8 cellular contexts compared by ENCODE assay signal in the genomic region with DNA sequence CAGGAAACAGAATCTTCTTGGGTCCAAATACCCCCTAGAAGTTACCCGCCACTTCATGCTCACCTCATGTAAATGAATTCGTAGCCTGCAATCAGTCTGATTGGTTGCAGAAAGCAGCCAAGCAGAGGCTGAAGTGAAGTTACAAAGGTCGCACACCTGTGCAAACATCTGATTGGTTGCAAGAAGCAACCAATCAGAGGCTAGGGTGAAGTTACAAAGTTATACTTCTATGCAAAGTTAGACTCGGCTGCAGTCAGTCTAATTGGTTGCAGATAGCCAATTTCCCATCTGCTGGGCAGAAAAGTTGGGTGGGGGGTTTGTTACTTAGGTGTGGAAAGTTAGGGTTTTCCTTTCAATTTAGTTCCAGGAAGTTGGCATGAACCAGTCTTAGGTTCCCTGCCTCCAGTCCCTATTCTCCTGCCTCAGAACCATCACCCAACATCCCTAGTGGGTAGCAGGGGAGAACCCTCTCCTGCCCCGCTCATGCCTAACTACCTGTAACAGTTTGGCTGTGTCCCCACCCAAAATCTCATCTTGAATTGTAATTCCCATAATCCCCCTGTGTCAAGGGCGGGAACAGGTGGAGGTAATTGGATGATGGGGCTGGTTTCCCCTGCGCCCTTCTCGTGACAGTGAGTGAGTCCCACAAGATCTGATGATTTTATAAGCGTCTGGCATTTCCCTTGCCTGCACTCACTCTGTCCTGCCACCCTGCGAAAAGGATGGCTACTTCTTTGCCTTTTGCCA. TPM values are rescaled to one million over a fixed set of nuclear protein-coding genes. Genes with fewer than 3 reads are reported as not detected.
DNase-seq lines count a peak whose midpoint lies in the region; ATAC-seq and TF ChIP-seq lines count a peak whose summit lies in the region.

No MANE protein-coding gene starts in this region.

- H3K27me3 Mint-ChIP-seq in WTC11 (ENCODE audit: low read depth) = peaks cover 4% of the 10 kb centered on the region; the same call in 1 of the 2 replicates

- H3K9me2 ChIP-seq in HCT116 (ENCODE audit: insufficient read depth) = no peaks in the 10 kb centered on the region

- no peak for TF ChIP-seq RAD21 in HCT116 (IDR thresholded peaks at IDR 0.05; ENCODE audit: low read depth)

- POLR2A ChIA-PET in HCT116 (lab: Charles Lee) = interaction anchor here (1.4 kb wide), 1 partner anchor 29 kb away, joined by 3 read pairs; no protein-coding TSS in a partner anchor
- POLR2A ChIA-PET in WTC11 (lab: Charles Lee) = interaction anchor here (1.4 kb wide), 1 partner anchor 50 kb away, joined by 3 read pairs; no protein-coding TSS in a partner anchor

- H3K4me1 ChIP-seq in HCT116 (ENCODE audit: control insufficient read depth in 1 of 2, insufficient read depth in 2 of 2, low read length in 2 of 2) (peaks cover 23 to 38% of the 10 kb centered on the region in 2 experiments), gastrocnemius medialis (peaks cover 27 to 31% of the 10 kb centered on the region in 2 donors)

- peak overlapping the region; percentile 77 for H3K4me3 Mint-ChIP-seq in WTC11

- BruUV-seq in HCT116 (replicated peaks; lab: Mats Ljungman, UMichigan) = no TSS peak

- ATAC-seq in HCT116 = peak; percentile 8
- ATAC-seq in WTC11 = no peak
- no peak for ATAC-seq in gastrocnemius medialis

- 0 out of 2 replicates have a peak, but pooled peaks cover 3% of the 10 kb centered on the region for H3K36me3 Mint-ChIP-seq in WTC11

- peaks cover 4% of the 10 kb centered on the region; the same call in 1 of the 2 replicates for H3K9me3 Mint-ChIP-seq in WTC11

- H3K9me3 ChIP-seq in HCT116 (ENCODE audit: control insufficient read depth in 1 of 2, insufficient read depth in 1 of 2, low read depth in 1 of 2, low read length in 2 of 2) (no peaks in the 10 kb centered on the region), gastrocnemius medialis (no peaks in the 10 kb centered on the region)

- peaks cover 32% of the 10 kb centered on the region for H3K4me1 Mint-ChIP-seq in WTC11

- H2AFZ ChIP-seq in HCT116 (ENCODE audit: low read depth, low read length, poor library complexity, severe bottlenecking) = peak overlapping the region; percentile 55

- H3K4me3 ChIP-seq in HCT116 (replicated peaks in 1 of 2; ENCODE audit: low read depth in 1 of 2, low read length in 2 of 2) (peak overlapping the region; percentile 60 to 68), foreskin fibroblast (ENCODE audit: low read depth in 1 of 2, low read length in 2 of 2) (peak overlapping the region; percentile 76 to 85), gastrocnemius medialis (peak overlapping the region; percentile 79 to 89 (median 88))

- TF ChIP-seq POLR2A in HCT116 (IDR thresholded peaks at IDR 0.05; ENCODE audit: borderline replicate concordance, extremely low read depth, insufficient read depth, insufficient read length) = no peak
- TF ChIP-seq POLR2A in gastrocnemius medialis (IDR thresholded peaks at IDR 0.05) = no peak

- peaks cover 16% of the 10 kb centered on the region for H3K79me2 ChIP-seq in HCT116 (ENCODE audit: insufficient read depth, low read length)

- peak overlapping the region; percentile 70 for H3K27ac ChIP-seq in HCT116 (ENCODE audit: low read depth, low read length)
- H3K27ac ChIP-seq in gastrocnemius medialis = peak overlapping the region; percentile 91 to 97 (median 96)

- CTCF ChIA-PET in HCT116 (lab: Charles Lee) (interaction anchor here (1.0 to 1.4 kb wide), 2 partner anchors 9 to 65 kb away, joined by 4 to 17 read pairs; no protein-coding TSS in a partner anchor), WTC11 (lab: Charles Lee) (interaction anchor here (1.0 to 1.6 kb wide), 10 partner anchors 31 to 375 kb away, joined by 3 to 28 read pairs (median 4); partner anchors contain the start of gene ATOSB)

- peak overlapping the region; percentile 81 for H3K9ac ChIP-seq in HCT116 (ENCODE audit: low read length)

- in situ Hi-C loops in gastrocnemius medialis (cut with MboI; ENCODE audit: low sequenced_read_pairs in 4 of 4) = loop anchor here in 3 of 4 donors (5.0 to 25.0 kb wide), 2 partner anchors 64 to 249 kb away; partner anchors contain the start of genes CREB3 (in 1 of the 3), GBA2 (in 1 of the 3), RGP1 (in 1 of the 3) and TLN1 (in 1 of the 3)

- H3K27me3 ChIP-seq in HCT116 (ENCODE audit: insufficient read depth, low read length) (no peaks in the 10 kb centered on the region), gastrocnemius medialis (no peaks in the 10 kb centered on the region)

- H3K4me2 ChIP-seq in HCT116 (ENCODE audit: low read length) = peak overlapping the region; percentile 82

- RAD21 ChIA-PET in HCT116 (lab: Charles Lee; ENCODE audit: low non-redundant PET in 1 of 2, low total read pairs in 2 of 2, uncharacterized antibody in 2 of 2, unreplicated experiment in 2 of 2) = interaction anchor here in 1 of 2 experiments (1.0 kb wide), 1 partner anchor 65 kb away, joined by 5 read pairs; no protein-coding TSS in a partner anchor

- DNase-seq in HCT116 (ENCODE audit: low read depth, low spot score) (no peak), WTC11 (ENCODE audit: low spot score) (no peak), foreskin fibroblast (no peak), gastrocnemius medialis (no peak), superior temporal gyrus (ENCODE audit: extremely low spot score) (no peak), SKM-1 (lab: John Stamatoyannopoulos, UW; ENCODE audit: unreplicated experiment) (no peak), NCI-H446 (lab: John Stamatoyannopoulos, UW) (no peak)
- no peak for DNase-seq in central memory CD4-positive, alpha-beta T cell

- TF ChIP-seq CTCF in HCT116 (IDR thresholded peaks at IDR 0.05 in 2 of 3, conservative IDR thresholded peaks at IDR 0.05 in 1 of 3; ENCODE audit: borderline replicate concordance in 1 of 3, insufficient read depth in 1 of 3, low read depth in 2 of 3, low read length in 2 of 3) (no peak), WTC11 (IDR thresholded peaks at IDR 0.05) (no peak), foreskin fibroblast (IDR thresholded peaks at IDR 0.05; ENCODE audit: low read depth, low read length) (no peak), gastrocnemius medialis (IDR thresholded peaks at IDR 0.05 in 4 of 5, conservative IDR thresholded peaks at IDR 0.05 in 1 of 5) (no peak)

- peak overlapping the region; percentile 72 for H3K27ac Mint-ChIP-seq in WTC11

- no peaks in the 10 kb centered on the region for H4K20me1 ChIP-seq in HCT116 (ENCODE audit: insufficient read depth)

- intact Hi-C loops in HCT116 (cut with micrococcal nuclease) (loop anchor here (1.0 to 2.0 kb wide), 2 partner anchors 23 to 66 kb away; no protein-coding TSS in a partner anchor), gastrocnemius medialis (cut with DNase I; ENCODE audit: low total_unique reads) (loop anchor here (1.0 to 10.0 kb wide), 4 partner anchors 66 to 496 kb away; partner anchors contain the start of genes CREB3 and TLN1)

- H3K36me3 ChIP-seq in HCT116 (ENCODE audit: control insufficient read depth in 1 of 2, insufficient read depth in 2 of 2, low read length in 2 of 2) (no peaks in the 10 kb centered on the region), gastrocnemius medialis (no peaks in the 10 kb centered on the region)

TF ChIP-seq in HCT116, 20 proteins besides CTCF, POLR2A, EP300 and RAD21 (continues in another document):
- TF ChIP-seq CEBPB (IDR thresholded peaks at IDR 0.05; ENCODE audit: low read depth) = no peak
- TF ChIP-seq CBX3 (IDR thresholded peaks at IDR 0.05; ENCODE audit: low read depth) = no peak
- no peak for TF ChIP-seq ELF1 (IDR thresholded peaks at IDR 0.05; ENCODE audit: borderline replicate concordance, low read depth)

TF ChIP-seq in WTC11, 78 proteins besides CTCF, POLR2A, EP300 and RAD21:
- TF ChIP-seq SMAD4 (CRISPR knock-in tag; IDR thresholded peaks at IDR 0.05) = no peak
- peak; percentile 55 for TF ChIP-seq NFYB (CRISPR knock-in tag; conservative IDR thresholded peaks at IDR 0.05; ENCODE audit: low read depth)

RNA-seq across cellular contexts. Expression of gene RUSC2, which starts 1.2 kb away (rescaled TPM):
- total RNA-seq in HCT116 (2021; ENCODE audit: unreplicated experiment) (11.6 TPM), WTC11 (2021) (7.3 to 9.4 TPM (median 8.7 TPM) in 3 replicates), gastrocnemius medialis (100 to 1,000 TPM in 1 of 4 donors, 10 to 100 TPM in 3; 20.8 to 166 (median 45.7) TPM)
- 7.3 and 7.7 TPM in 2 replicates for polyA plus RNA-seq in HCT116 (2012)
